ENCODE assay signal across 1 cellular context in the genomic region with DNA sequence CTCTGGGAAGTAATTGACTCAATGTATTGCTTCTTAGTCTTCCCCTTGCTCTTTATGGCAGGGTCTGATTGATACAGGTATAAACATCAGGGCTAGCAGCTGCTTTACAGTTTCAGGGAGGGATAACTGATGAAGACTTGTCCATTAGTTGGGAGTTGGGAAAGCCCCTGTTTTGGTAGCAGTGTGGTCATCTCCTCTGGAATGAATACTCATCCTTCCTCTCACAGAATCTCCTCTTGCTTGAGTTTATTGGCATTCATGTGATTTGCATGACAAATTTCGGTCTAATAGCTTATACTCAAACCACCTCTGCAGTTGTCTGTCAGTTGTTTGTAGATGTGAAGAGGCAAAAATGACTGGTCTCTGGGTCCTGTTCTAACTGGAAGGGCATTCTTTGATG.
TF ChIP-seq lines count a peak whose summit lies in the region.

No MANE protein-coding gene starts in this region.

TF ChIP-seq in H1, 55 proteins besides CTCF, POLR2A, EP300 and RAD21:
- TF ChIP-seq, protein P1, sequence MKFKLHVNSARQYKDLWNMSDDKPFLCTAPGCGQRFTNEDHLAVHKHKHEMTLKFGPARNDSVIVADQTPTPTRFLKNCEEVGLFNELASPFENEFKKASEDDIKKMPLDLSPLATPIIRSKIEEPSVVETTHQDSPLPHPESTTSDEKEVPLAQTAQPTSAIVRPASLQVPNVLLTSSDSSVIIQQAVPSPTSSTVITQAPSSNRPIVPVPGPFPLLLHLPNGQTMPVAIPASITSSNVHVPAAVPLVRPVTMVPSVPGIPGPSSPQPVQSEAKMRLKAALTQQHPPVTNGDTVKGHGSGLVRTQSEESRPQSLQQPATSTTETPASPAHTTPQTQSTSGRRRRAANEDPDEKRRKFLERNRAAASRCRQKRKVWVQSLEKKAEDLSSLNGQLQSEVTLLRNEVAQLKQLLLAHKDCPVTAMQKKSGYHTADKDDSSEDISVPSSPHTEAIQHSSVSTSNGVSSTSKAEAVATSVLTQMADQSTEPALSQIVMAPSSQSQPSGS (IDR thresholded peaks at IDR 0.05; ENCODE audit: low read length) = no peak
- TF ChIP-seq SP4 (IDR thresholded peaks at IDR 0.05; ENCODE audit: low read length) (no peak), SIN3A (conservative IDR thresholded peaks at IDR 0.05 in 1 of 2, IDR thresholded peaks at IDR 0.05 in 1 of 2; ENCODE audit: low read depth in 1 of 2, low read length in 2 of 2) (no peak), SRF (IDR thresholded peaks at IDR 0.05; ENCODE audit: low read depth, low read length) (no peak), RXRA (IDR thresholded peaks at IDR 0.05; ENCODE audit: insufficient read depth, low read depth, low read length) (no peak), SUZ12 (IDR thresholded peaks at IDR 0.05; ENCODE audit: low read length) (no peak), KDM5A (IDR thresholded peaks at IDR 0.05; ENCODE audit: low read length) (no peak), CHD2 (IDR thresholded peaks at IDR 0.05; ENCODE audit: low read length) (no peak), TAF7 (optimal IDR thresholded peaks at IDR 0.05; ENCODE audit: borderline replicate concordance, low read depth, low read length) (no peak), CREB1 (IDR thresholded peaks at IDR 0.05) (no peak), YY1 (IDR thresholded peaks at IDR 0.05; ENCODE audit: low read depth, low read length) (no peak), EZH2 (IDR thresholded peaks at IDR 0.05; ENCODE audit: low read depth, low read length, severe bottlenecking) (no peak), CEBPB (IDR thresholded peaks at IDR 0.05; ENCODE audit: low read depth, low read length) (no peak), GABPA (IDR thresholded peaks at IDR 0.05; ENCODE audit: borderline replicate concordance, insufficient read depth, low read length) (no peak), TEAD4 (IDR thresholded peaks at IDR 0.05; ENCODE audit: low read depth, low read length) (no peak), CBX5 (IDR thresholded peaks at IDR 0.05; ENCODE audit: low read depth, low read length) (no peak), SIX5 (IDR thresholded peaks at IDR 0.05; ENCODE audit: low read depth, low read length) (no peak), CBX8 (IDR thresholded peaks at IDR 0.05; ENCODE audit: borderline replicate concordance, low read depth, low read length) (no peak)
- TF ChIP-seq, protein P2, sequence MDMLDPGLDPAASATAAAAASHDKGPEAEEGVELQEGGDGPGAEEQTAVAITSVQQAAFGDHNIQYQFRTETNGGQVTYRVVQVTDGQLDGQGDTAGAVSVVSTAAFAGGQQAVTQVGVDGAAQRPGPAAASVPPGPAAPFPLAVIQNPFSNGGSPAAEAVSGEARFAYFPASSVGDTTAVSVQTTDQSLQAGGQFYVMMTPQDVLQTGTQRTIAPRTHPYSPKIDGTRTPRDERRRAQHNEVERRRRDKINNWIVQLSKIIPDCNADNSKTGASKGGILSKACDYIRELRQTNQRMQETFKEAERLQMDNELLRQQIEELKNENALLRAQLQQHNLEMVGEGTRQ (IDR thresholded peaks at IDR 0.05; ENCODE audit: low read length) = no peak
- TF ChIP-seq, protein P3, sequence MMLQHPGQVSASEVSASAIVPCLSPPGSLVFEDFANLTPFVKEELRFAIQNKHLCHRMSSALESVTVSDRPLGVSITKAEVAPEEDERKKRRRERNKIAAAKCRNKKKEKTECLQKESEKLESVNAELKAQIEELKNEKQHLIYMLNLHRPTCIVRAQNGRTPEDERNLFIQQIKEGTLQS (IDR thresholded peaks at IDR 0.05; ENCODE audit: insufficient read depth, low read depth, low read length) = no peak
